ENCODE assay signal across 1 cellular context in the genomic region with DNA sequence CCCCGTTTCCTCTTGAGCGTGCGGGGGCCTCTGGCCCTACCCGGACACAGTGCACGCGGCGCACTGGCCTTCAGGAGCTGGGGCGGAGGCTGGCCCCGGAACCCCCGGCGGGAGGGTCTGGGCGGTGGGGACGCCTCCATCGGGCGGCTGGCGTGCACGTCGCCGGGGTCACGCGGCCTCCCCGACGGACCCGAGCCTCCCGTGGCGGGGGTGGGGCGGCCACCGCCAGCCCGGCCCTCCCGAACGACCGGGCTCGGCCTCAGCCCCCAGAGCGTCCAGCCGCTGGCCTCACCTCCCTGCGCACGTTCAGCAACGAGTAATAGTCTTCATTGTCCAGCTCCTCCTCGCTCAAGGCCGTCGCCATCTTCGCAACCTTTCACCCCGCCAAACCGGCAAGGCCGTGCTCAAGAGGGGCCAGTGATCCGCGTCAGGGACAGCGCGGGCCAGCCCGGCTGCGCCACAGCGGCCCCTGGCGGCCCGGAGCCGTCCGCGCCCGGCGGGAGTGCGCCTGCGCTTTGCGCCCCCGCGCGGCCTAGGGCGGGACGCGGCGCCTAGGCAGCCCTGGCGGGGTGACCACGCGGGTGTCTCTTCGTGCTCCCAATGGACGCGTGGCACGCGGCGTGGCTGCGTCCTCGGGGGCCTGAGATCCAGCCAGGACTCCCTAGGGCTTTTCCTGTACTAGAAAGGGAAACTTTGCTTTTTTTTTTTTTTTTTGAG.
TF ChIP-seq lines count a peak whose summit lies in the region.

TSS of gene DNAJC11 (minus strand) at position 380 of the 717 bp plus-strand sequence. CDS start at position 364, 16 bp downstream.

TF ChIP-seq in K562, 482 proteins besides CTCF, POLR2A, EP300 and RAD21 (continued from another document):
- TF ChIP-seq, protein P1, sequence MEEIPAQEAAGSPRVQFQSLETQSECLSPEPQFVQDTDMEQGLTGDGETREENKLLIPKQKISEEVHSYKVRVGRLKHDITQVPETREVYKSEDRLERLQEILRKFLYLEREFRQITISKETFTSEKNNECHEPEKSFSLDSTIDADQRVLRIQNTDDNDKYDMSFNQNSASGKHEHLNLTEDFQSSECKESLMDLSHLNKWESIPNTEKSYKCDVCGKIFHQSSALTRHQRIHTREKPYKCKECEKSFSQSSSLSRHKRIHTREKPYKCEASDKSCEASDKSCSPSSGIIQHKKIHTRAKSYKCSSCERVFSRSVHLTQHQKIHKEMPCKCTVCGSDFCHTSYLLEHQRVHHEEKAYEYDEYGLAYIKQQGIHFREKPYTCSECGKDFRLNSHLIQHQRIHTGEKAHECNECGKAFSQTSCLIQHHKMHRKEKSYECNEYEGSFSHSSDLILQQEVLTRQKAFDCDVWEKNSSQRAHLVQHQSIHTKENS (CRISPR knock-in tag; IDR thresholded peaks at IDR 0.05), result no peak
- TF ChIP-seq TRIM28 (IDR thresholded peaks at IDR 0.05) (no peak), ATF1 (CRISPR knock-in tag; IDR thresholded peaks at IDR 0.05) (no peak), ATF1 (tag; IDR thresholded peaks at IDR 0.05) (peak; percentile 93), ZKSCAN1 (IDR thresholded peaks at IDR 0.05; ENCODE audit: low read depth, low read length) (peak; percentile 85; the same call in 1 of the 2 replicates), SIN3B (IDR thresholded peaks at IDR 0.05; ENCODE audit: low read depth) (peak; percentile 100), DNMT1 (IDR thresholded peaks at IDR 0.05) (no peak), ZNF12 (CRISPR knock-in tag; IDR thresholded peaks at IDR 0.05) (peak; percentile 92), NR2C2 (CRISPR knock-in tag; IDR thresholded peaks at IDR 0.05) (peak; percentile 99), NR2C2 (tag; IDR thresholded peaks at IDR 0.05) (peak; percentile 100), ATF4 (CRISPR knock-in tag; IDR thresholded peaks at IDR 0.05) (no peak), HCFC1 (IDR thresholded peaks at IDR 0.05; ENCODE audit: low read depth, low read length) (peak; percentile 90), SIN3A (IDR thresholded peaks at IDR 0.05; ENCODE audit: borderline replicate concordance in 2 of 2, control insufficient read depth in 1 of 2, low read depth in 2 of 2, low read length in 2 of 2) (peak; percentile 34 to 69; a peak in 1 of 4 replicates), ZNF143 (CRISPR knock-in tag; IDR thresholded peaks at IDR 0.05) (peak; percentile 55; the same call in 1 of the 2 replicates)
TF ChIP-seq in K562: peak in this region for 227.
